ENCODE assay signal across 8 cellular contexts in genomic region chr3:122415104-122415744, GRCh38.
A peak's percentile ranks its signal among the peaks of the same experiment; 100 is the strongest.
DNase-seq lines count a peak whose midpoint lies in the region; ATAC-seq lines count a peak whose summit lies in the region.

No MANE protein-coding gene starts in this region.

- DNase-seq in COLO829 (ENCODE audit: low spot score) (peak; percentile 54), HuH-7.5 (ENCODE audit: low spot score) (peak; percentile 28), germinal center (ENCODE audit: low spot score) (peak; percentile 70), pons (ENCODE audit: low spot score) (peak; percentile 52), globus pallidus (ENCODE audit: low spot score) (no peak)
- DNase-seq in activated T-helper 1 cell treated with anti-CD3 and anti-CD28 coated beads, Interleukin-2, amount 50 U/mL, for 16 hours (ENCODE audit: low read depth in 1 of 2, low spot score in 1 of 2) = peak; percentile 9
- DNase-seq in NK-92 treated with Interleukin-12 subunit alpha and Interleukin-12 subunit beta, amount 100 ng/mL, for 24 hours (lab: John Stamatoyannopoulos, UW) = no peak

- ATAC-seq in GM21528 (IDR thresholded peaks at IDR 0.05; ENCODE audit: low FRiP score, unreplicated experiment) = peak; percentile 56

Comparison
In these comparisons a context has a peak if more than half of its experiments do, and no peak if none do; other contexts are left out.
1. DNase-seq: peak in COLO829 (single experiment), HuH-7.5 (single experiment), activated T-helper 1 cell treated with anti-CD3 and anti-CD28 coated beads, Interleukin-2, amount 50 U/mL, for 16 hours (2 of 2), germinal center (single experiment) and pons (single experiment); none in NK-92 treated with Interleukin-12 subunit alpha and Interleukin-12 subunit beta, amount 100 ng/mL, for 24 hours (single experiment) and globus pallidus (single experiment).